ENCODE assay signal across 13 cellular contexts in the genomic region with DNA sequence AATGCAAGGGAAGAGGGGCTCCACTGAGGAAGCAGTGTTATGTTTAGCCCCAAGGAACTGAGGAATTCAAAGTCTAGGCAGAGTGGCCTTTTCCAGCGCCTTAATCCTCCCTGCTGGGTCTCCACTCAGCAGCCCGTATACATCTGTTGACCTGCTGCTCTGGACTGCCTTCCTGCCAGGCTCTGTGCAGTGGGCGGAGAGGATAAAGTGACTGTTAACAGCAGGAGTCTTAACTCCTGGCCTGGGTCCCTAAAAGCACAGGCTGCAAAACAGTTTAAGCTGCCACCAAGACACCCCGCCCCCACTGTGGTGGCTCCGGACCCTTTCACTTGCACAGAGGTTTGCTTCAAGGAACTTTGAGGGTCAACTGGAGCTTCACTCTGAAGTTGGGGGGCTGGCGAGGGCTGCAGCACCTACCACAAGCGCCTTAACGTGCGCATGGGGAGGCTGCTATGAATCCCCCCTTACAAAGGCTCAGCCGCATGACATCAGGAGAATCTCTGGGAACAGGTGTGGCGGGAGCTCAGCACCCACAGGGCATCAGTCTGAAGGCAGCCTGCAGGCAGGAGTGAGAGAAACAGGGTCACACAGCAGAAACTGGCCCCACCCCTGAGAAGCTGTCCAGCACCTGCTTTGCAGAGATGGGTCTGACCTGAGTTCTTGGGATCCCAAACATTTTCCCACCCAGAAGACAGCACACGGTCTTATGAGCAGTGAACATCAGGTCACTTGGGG.
DNase-seq lines count a peak whose midpoint lies in the region; ATAC-seq and TF ChIP-seq lines count a peak whose summit lies in the region.
"Had no signal": no experiment of that assay in that cellular context is flagged by ENCODE, and none has a peak within 500 bp of the region (broad histone marks: within the 10 kb centered on the region; RNA-seq: fewer than 3 reads in every experiment).

No MANE protein-coding gene starts in this region.

- no peaks in the 10 kb centered on the region for H3K36me3 ChIP-seq in WERI-Rb-1
- no peaks in the 10 kb centered on the region for H3K36me3 ChIP-seq in neural progenitor cell
- H3K36me3 ChIP-seq in CD4-positive, alpha-beta memory T cell (ENCODE audit: insufficient read depth, low read length): no peaks in the 10 kb centered on the region

- H3K27me3 Mint-ChIP-seq in CD4-positive, alpha-beta T cell: no peaks in the 10 kb centered on the region
- peaks cover 10% of the 10 kb centered on the region for H3K27me3 Mint-ChIP-seq in neural progenitor cell (ENCODE audit: insufficient read depth, low read depth)
- no peaks in the 10 kb centered on the region for H3K27me3 Mint-ChIP-seq in CD4-positive, alpha-beta memory T cell

- H3K4me1 Mint-ChIP-seq in CD4-positive, alpha-beta T cell (ENCODE audit: low read depth): peaks cover 47% of the 10 kb centered on the region
- H3K4me1 Mint-ChIP-seq in neural progenitor cell: peaks cover 12% of the 10 kb centered on the region
- H3K4me1 Mint-ChIP-seq in CD4-positive, alpha-beta memory T cell: peaks cover 32 to 42% (median 38%) of the 10 kb centered on the region in 4 donors

- CTCF ChIA-PET in CD4-positive, alpha-beta T cell (lab: Charles Lee): no interaction called here
- CTCF ChIA-PET in CD4-positive, alpha-beta memory T cell (lab: Charles Lee; ENCODE audit: partially characterized antibody): no interaction called here

- H3K4me3 Mint-ChIP-seq in CD4-positive, alpha-beta T cell: no peak overlapping the region
- no peak overlapping the region for H3K4me3 Mint-ChIP-seq in neural progenitor cell
- H3K4me3 Mint-ChIP-seq in CD4-positive, alpha-beta memory T cell: no peak overlapping the region
- H3K4me3 Mint-ChIP-seq: CD8-positive, alpha-beta T cell had no signal

- no peaks in the 10 kb centered on the region for H3K79me2 ChIP-seq in neural progenitor cell (ENCODE audit: low read depth)

- intact Hi-C loops in CD4-positive, alpha-beta T cell (cut with DNase I, micrococcal nuclease): loop anchor here in 1 of 2 experiments (5.0 kb wide), 1 partner anchor 52 kb away; no protein-coding TSS in a partner anchor
- intact Hi-C loops in CD4-positive, alpha-beta memory T cell (cut with micrococcal nuclease): loop anchor here (5.0 kb wide), 1 partner anchor 57 kb away; no protein-coding TSS in a partner anchor

- ATAC-seq in CD4-positive, alpha-beta T cell (ENCODE audit: poor library complexity): no peak
- ATAC-seq in GM18907 (IDR thresholded peaks at IDR 0.05; ENCODE audit: unreplicated experiment) (no peak), GM18867 (IDR thresholded peaks at IDR 0.05; ENCODE audit: unreplicated experiment) (no peak)
- ATAC-seq: A549; CD8-positive, alpha-beta T cell had no signal

- H2AFZ ChIP-seq in neural progenitor cell (replicated peaks): no peak overlapping the region
- H2AFZ ChIP-seq: PC-9 had no signal

- TF ChIP-seq EP300 in Ishikawa (IDR thresholded peaks at IDR 0.05; ENCODE audit: borderline replicate concordance): peak; percentile 43

- no peaks in the 10 kb centered on the region for H3K27me3 ChIP-seq in CD4-positive, alpha-beta T cell (ENCODE audit: control insufficient read depth, insufficient read depth, low read length)
- H3K27me3 ChIP-seq in WERI-Rb-1 (ENCODE audit: insufficient read depth, low read depth, severe bottlenecking): peaks cover 68% of the 10 kb centered on the region
- peaks cover 50% of the 10 kb centered on the region for H3K27me3 ChIP-seq in neural progenitor cell
- no peaks in the 10 kb centered on the region for H3K27me3 ChIP-seq in CD4-positive, alpha-beta memory T cell (ENCODE audit: insufficient read depth, low read length)

- TF ChIP-seq RAD21 in Ishikawa (IDR thresholded peaks at IDR 0.05; ENCODE audit: low read depth): no peak

- H3K4me3 ChIP-seq in WERI-Rb-1 (ENCODE audit: low read depth, low read length) (no peak overlapping the region), neural progenitor cell (no peak overlapping the region)
- H3K4me3 ChIP-seq in CD4-positive, alpha-beta memory T cell (ENCODE audit: low read length in 2 of 2): no peak overlapping the region
- H3K4me3 ChIP-seq: A549, PC-9 had no signal

- peak overlapping the region; percentile 93 for H3K27ac Mint-ChIP-seq in CD4-positive, alpha-beta T cell
- H3K27ac Mint-ChIP-seq in neural progenitor cell: no peak overlapping the region
- no peak overlapping the region for H3K27ac Mint-ChIP-seq in CD4-positive, alpha-beta memory T cell
- H3K27ac Mint-ChIP-seq: CD8-positive, alpha-beta T cell had no signal

- no peak for DNase-seq in CD4-positive, alpha-beta T cell
- DNase-seq in WERI-Rb-1 (peak; percentile 69), neural progenitor cell (ENCODE audit: low spot score) (peak; percentile 57), AG08396 (ENCODE audit: low spot score) (no peak)
- DNase-seq in CD4-positive, alpha-beta memory T cell: no peak
- DNase-seq: CD8-positive, alpha-beta T cell; EL; KG1; PC-9 had no signal

- no peak overlapping the region for H3K27ac ChIP-seq in CD4-positive, alpha-beta T cell (ENCODE audit: low read depth, low read length)
- no peak overlapping the region for H3K27ac ChIP-seq in WERI-Rb-1
- H3K27ac ChIP-seq in neural progenitor cell: no peak overlapping the region
- no peak overlapping the region for H3K27ac ChIP-seq in CD4-positive, alpha-beta memory T cell (ENCODE audit: low read depth, low read length)
- H3K27ac ChIP-seq: A549, PC-9 had no signal

- peaks cover 4% of the 10 kb centered on the region for H3K9me3 Mint-ChIP-seq in CD4-positive, alpha-beta T cell
- H3K9me3 Mint-ChIP-seq in neural progenitor cell: peaks cover 4% of the 10 kb centered on the region
- peaks cover 0 to 20% (median 16%) of the 10 kb centered on the region in 8 donors for H3K9me3 Mint-ChIP-seq in CD4-positive, alpha-beta memory T cell

- no peak for TF ChIP-seq CTCF in CD4-positive, alpha-beta T cell (IDR thresholded peaks at IDR 0.05)
- no peak for TF ChIP-seq CTCF in WERI-Rb-1 (IDR thresholded peaks at IDR 0.05; ENCODE audit: low read depth, low read length)
- TF ChIP-seq CTCF in neural progenitor cell (IDR thresholded peaks at IDR 0.05): no peak

- no peaks in the 10 kb centered on the region for H4K20me1 ChIP-seq in neural progenitor cell (ENCODE audit: low read depth)

- POLR2A ChIA-PET in CD4-positive, alpha-beta T cell (lab: Charles Lee): interaction anchor here (1.5 kb wide), 1 partner anchor 18 kb away, joined by 4 read pairs; no protein-coding TSS in a partner anchor
- POLR2A ChIA-PET in CD4-positive, alpha-beta memory T cell (lab: Charles Lee; ENCODE audit: partially characterized antibody): interaction anchor here (1.1 to 10.7 kb wide), 2 partner anchors 9 to 16 kb away, joined by 3 to 145 read pairs; no protein-coding TSS in a partner anchor

- H3F3A ChIP-seq in neural progenitor cell (ENCODE audit: low read depth): no peaks in the 10 kb centered on the region

- H3K36me3 Mint-ChIP-seq in CD4-positive, alpha-beta T cell (ENCODE audit: low read depth): no peaks in the 10 kb centered on the region
- no peaks in the 10 kb centered on the region for H3K36me3 Mint-ChIP-seq in neural progenitor cell
- peaks cover 4 to 5% of the 10 kb centered on the region in 2 donors for H3K36me3 Mint-ChIP-seq in CD4-positive, alpha-beta memory T cell

- H3K9ac ChIP-seq in neural progenitor cell: no peak overlapping the region

- peaks cover 7% of the 10 kb centered on the region for H3K9me3 ChIP-seq in CD4-positive, alpha-beta T cell (ENCODE audit: control insufficient read depth, low read length)
- H3K9me3 ChIP-seq in WERI-Rb-1 (ENCODE audit: severe bottlenecking) (peaks cover 3% of the 10 kb centered on the region), neural progenitor cell (ENCODE audit: low read depth) (no peaks in the 10 kb centered on the region)
- no peaks in the 10 kb centered on the region for H3K9me3 ChIP-seq in CD4-positive, alpha-beta memory T cell (ENCODE audit: control insufficient read depth in 1 of 2, low read length in 2 of 2)
- H3K9me3 ChIP-seq: A549 had no signal

- no peak overlapping the region for H3K4me2 ChIP-seq in neural progenitor cell
- H3K4me2 ChIP-seq: A549, PC-9 had no signal

- peaks cover 16% of the 10 kb centered on the region for H3K4me1 ChIP-seq in neural progenitor cell
- peaks cover 31% of the 10 kb centered on the region for H3K4me1 ChIP-seq in CD4-positive, alpha-beta memory T cell (ENCODE audit: insufficient read depth, low read length)
- H3K4me1 ChIP-seq: A549 had no signal

TF ChIP-seq in Ishikawa, 13 proteins besides CTCF, POLR2A, EP300 and RAD21 (continues in another document):
- TF ChIP-seq CEBPB (IDR thresholded peaks at IDR 0.05): no peak
- TF ChIP-seq TCF12 (IDR thresholded peaks at IDR 0.05; ENCODE audit: low read depth): peak; percentile 51; the same call in 1 of the 2 replicates
- TF ChIP-seq NFIC (IDR thresholded peaks at IDR 0.05): peak; percentile 58; the same call in 1 of the 2 replicates
- TF ChIP-seq EGR1 (IDR thresholded peaks at IDR 0.05): 0 out of 2 replicates have a peak, but pooled peaks have one; percentile 29
- TF ChIP-seq, protein P1, sequence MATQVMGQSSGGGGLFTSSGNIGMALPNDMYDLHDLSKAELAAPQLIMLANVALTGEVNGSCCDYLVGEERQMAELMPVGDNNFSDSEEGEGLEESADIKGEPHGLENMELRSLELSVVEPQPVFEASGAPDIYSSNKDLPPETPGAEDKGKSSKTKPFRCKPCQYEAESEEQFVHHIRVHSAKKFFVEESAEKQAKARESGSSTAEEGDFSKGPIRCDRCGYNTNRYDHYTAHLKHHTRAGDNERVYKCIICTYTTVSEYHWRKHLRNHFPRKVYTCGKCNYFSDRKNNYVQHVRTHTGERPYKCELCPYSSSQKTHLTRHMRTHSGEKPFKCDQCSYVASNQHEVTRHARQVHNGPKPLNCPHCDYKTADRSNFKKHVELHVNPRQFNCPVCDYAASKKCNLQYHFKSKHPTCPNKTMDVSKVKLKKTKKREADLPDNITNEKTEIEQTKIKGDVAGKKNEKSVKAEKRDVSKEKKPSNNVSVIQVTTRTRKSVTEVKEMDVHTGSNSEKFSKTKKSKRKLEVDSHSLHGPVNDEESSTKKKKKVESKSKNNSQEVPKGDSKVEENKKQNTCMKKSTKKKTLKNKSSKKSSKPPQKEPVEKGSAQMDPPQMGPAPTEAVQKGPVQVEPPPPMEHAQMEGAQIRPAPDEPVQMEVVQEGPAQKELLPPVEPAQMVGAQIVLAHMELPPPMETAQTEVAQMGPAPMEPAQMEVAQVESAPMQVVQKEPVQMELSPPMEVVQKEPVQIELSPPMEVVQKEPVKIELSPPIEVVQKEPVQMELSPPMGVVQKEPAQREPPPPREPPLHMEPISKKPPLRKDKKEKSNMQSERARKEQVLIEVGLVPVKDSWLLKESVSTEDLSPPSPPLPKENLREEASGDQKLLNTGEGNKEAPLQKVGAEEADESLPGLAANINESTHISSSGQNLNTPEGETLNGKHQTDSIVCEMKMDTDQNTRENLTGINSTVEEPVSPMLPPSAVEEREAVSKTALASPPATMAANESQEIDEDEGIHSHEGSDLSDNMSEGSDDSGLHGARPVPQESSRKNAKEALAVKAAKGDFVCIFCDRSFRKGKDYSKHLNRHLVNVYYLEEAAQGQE (IDR thresholded peaks at IDR 0.05; ENCODE audit: low read depth): peak; percentile 61; the same call in 1 of the 2 replicates

Comparison
In these comparisons a context has a peak if more than half of its experiments do, and no peak if none do; other contexts are left out.
1. DNase-seq: peak in WERI-Rb-1 (single experiment) and neural progenitor cell (single experiment); none in CD4-positive, alpha-beta T cell (0 of 10), CD4-positive, alpha-beta memory T cell (0 of 5) and AG08396 (single experiment).